ENCODE assay signal across 12 cellular contexts in genomic region chr14:60686865-60687264, GRCh38. TPM values are rescaled to one million over a fixed set of nuclear protein-coding genes. Genes with fewer than 3 reads are reported as not detected.
DNase-seq lines count a peak whose midpoint lies in the region; ATAC-seq lines count a peak whose summit lies in the region.
"Had no signal": no experiment of that assay in that cellular context is flagged by ENCODE, and none has a peak within 500 bp of the region (broad histone marks: within the 10 kb centered on the region; RNA-seq: fewer than 3 reads in every experiment).

No MANE protein-coding gene starts in this region.

- DNase-seq in NCI-H748 (lab: John Stamatoyannopoulos, UW; ENCODE audit: unreplicated experiment) (peak; percentile 63), NCI-H748 treated with DMSO at 0.1 percent for 48 hours (lab: John Stamatoyannopoulos, UW) (no peak), NCI-H146 treated with DMSO at 0.1 percent for 48 hours (lab: John Stamatoyannopoulos, UW; ENCODE audit: unreplicated experiment) (peak; percentile 10), T47D (ENCODE audit: low read depth in 1 of 2, low spot score in 1 of 2) (peak; percentile 11 to 67), renal cortical epithelial cell (ENCODE audit: low read depth) (peak; percentile 9), kidney glomerular epithelial cell (lab: John Stamatoyannopoulos, UW) (no peak)
- DNase-seq in activated CD4-positive, alpha-beta T cell treated with anti-CD3 and anti-CD28 coated beads, Interleukin-2, amount 50 U/mL, for 1 hour, result no peak
- DNase-seq: NCI-H1417 treated with DMSO at 0.1 percent for 48 hours, NCI-H2227 treated with DMSO at 0.1 percent for 48 hours, NCI-H524 treated with DMSO at 0.1 percent for 48 hours, T-cell had no signal

- in situ Hi-C loops in T47D (cut with HindIII; ENCODE audit: low pct_unique_long_range_greater_than_20kb, low sequenced_read_pairs), result no loop called here

- ATAC-seq in HG03108 (IDR thresholded peaks at IDR 0.05; ENCODE audit: unreplicated experiment), result no peak
- ATAC-seq: T-cell had no signal

RNA-seq across cellular contexts. Expression of gene SIX4, which starts 37.3 kb away (rescaled TPM):
- 5.6 and 11.3 TPM in 2 replicates for total RNA-seq in renal cortical epithelial cell

RNA-seq across cellular contexts. Expression of gene SIX1, which starts 37.6 kb away (rescaled TPM):
- 1.2 and 7.6 TPM in 2 replicates for total RNA-seq in renal cortical epithelial cell

RNA-seq across cellular contexts. Expression of gene MNAT1, which starts 47.7 kb away (rescaled TPM):
- total RNA-seq in renal cortical epithelial cell, result 60.7 and 116 TPM in 2 replicates

Comparison
In these comparisons a context has a peak if more than half of its experiments do, and no peak if none do; other contexts are left out.
1. DNase-seq: peak in NCI-H748 (single experiment), NCI-H146 treated with DMSO at 0.1 percent for 48 hours (single experiment), T47D (2 of 2) and renal cortical epithelial cell (single experiment); none in NCI-H748 treated with DMSO at 0.1 percent for 48 hours (single experiment), kidney glomerular epithelial cell (single experiment) and activated CD4-positive, alpha-beta T cell treated with anti-CD3 and anti-CD28 coated beads, Interleukin-2, amount 50 U/mL, for 1 hour (single experiment).